In the genomic region with DNA sequence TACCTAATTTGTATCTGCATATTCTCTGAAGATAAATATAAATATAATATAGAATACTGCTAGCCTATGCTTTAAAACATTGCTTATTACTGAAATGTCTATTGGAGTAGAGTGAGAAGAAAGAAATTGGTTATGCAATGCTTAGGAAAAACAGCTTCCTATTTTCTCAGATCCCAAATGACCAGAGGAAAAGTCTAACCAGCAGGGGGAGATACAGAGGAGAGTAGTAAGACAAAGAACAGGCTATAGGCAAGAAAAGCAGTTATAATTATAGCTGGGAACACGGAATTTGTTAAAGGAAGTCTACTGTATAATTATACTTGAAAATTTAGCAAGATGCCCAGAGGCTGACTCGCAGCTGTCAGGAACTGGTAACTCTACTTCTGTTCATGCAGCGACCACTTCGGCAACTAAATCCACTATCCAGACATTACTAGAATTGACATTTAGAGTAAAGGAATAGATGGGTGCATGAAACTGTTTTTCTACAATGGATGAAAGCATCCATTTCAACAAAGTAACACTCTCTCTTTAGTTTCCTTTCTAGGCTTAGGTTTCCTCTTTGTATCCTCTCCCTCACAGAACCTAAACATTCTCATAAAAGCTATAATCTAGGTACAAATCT, we compare ENCODE assay signal across 1 cellular context.
TF ChIP-seq lines count a peak whose summit lies in the region.

No MANE protein-coding gene starts in this region.

TF ChIP-seq in IMR-90, 13 proteins besides CTCF, POLR2A, EP300 and RAD21 (continued from another document):
- TF ChIP-seq, protein P1, sequence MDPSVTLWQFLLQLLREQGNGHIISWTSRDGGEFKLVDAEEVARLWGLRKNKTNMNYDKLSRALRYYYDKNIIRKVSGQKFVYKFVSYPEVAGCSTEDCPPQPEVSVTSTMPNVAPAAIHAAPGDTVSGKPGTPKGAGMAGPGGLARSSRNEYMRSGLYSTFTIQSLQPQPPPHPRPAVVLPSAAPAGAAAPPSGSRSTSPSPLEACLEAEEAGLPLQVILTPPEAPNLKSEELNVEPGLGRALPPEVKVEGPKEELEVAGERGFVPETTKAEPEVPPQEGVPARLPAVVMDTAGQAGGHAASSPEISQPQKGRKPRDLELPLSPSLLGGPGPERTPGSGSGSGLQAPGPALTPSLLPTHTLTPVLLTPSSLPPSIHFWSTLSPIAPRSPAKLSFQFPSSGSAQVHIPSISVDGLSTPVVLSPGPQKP (IDR thresholded peaks at IDR 0.05; ENCODE audit: borderline replicate concordance, low read depth, low read length): no peak
